In genomic region chr18:25518716-25519053, GRCh38 we compare ENCODE assay signal across 16 cellular contexts.
A peak's percentile ranks its signal among the peaks of the same experiment; 100 is the strongest.
DNase-seq lines count a peak whose midpoint lies in the region; ATAC-seq and TF ChIP-seq lines count a peak whose summit lies in the region.
"Had no signal": no experiment of that assay in that cellular context is flagged by ENCODE, and none has a peak within 500 bp of the region (broad histone marks: within the 10 kb centered on the region; RNA-seq: fewer than 3 reads in every experiment).

No MANE protein-coding gene starts in this region.

- H3K4me3 ChIP-seq in testis: no peak overlapping the region
- H3K4me3 ChIP-seq in PC-9: no peak overlapping the region

- no peaks in the 10 kb centered on the region for H4K20me1 ChIP-seq in PC-9 (ENCODE audit: insufficient read depth)

- intact Hi-C loops in testis (cut with DNase I; ENCODE audit: low total_unique reads) (no loop called here), PC-9 (cut with micrococcal nuclease; ENCODE audit: unreplicated experiment) (no loop called here)
- intact Hi-C loops in activated T-helper 2 cell treated with anti-CD3 and anti-CD28 coated beads, Interferon-gamma antibody, Interleukin-2, Interleukin-4, amounts not matched to agents 10 μg/mL and 5 μg/mL and 100 μg/mL, durations not matched to agents 14 hours and 24 hours and 36 hours (cut with micrococcal nuclease): no loop called here

- no peak overlapping the region for H3K4me2 ChIP-seq in PC-9

- no peaks in the 10 kb centered on the region for H3K27me3 Mint-ChIP-seq in activated T-helper 2 cell treated with anti-CD3 and anti-CD28 coated beads, Interferon-gamma antibody, Interleukin-2, Interleukin-4, amounts not matched to agents 10 μg/mL and 5 μg/mL and 100 μg/mL, durations not matched to agents 14 hours and 24 hours and 36 hours (ENCODE audit: low read depth)
- H3K27me3 Mint-ChIP-seq: effector memory CD8-positive, alpha-beta T cell had no signal

- BruUV-seq in PC-9 (replicated peaks; lab: Mats Ljungman, UMichigan): no TSS peak

- no peaks in the 10 kb centered on the region for H3K9me2 ChIP-seq in PC-9 (ENCODE audit: insufficient read depth)

- H2AFZ ChIP-seq in PC-9: no peak overlapping the region

- H3K27me3 ChIP-seq in testis: no peaks in the 10 kb centered on the region
- no peaks in the 10 kb centered on the region for H3K27me3 ChIP-seq in PC-9 (ENCODE audit: insufficient read depth, low read depth)

- no peak overlapping the region for H3K27ac ChIP-seq in testis
- H3K27ac ChIP-seq in PC-9: no peak overlapping the region

- H3K4me1 Mint-ChIP-seq in activated T-helper 2 cell treated with anti-CD3 and anti-CD28 coated beads, Interferon-gamma antibody, Interleukin-2, Interleukin-4, amounts not matched to agents 10 μg/mL and 5 μg/mL and 100 μg/mL, durations not matched to agents 14 hours and 24 hours and 36 hours (ENCODE audit: low read depth): no peaks in the 10 kb centered on the region
- H3K4me1 Mint-ChIP-seq: CD8-positive, alpha-beta memory T cell had no signal

- 84 to 85% methylated on average over 3 of the region's 3 CpGs for WGBS in testis, 2 donors

- H3K79me2 ChIP-seq in PC-9 (ENCODE audit: low read depth): no peaks in the 10 kb centered on the region

- TF ChIP-seq CTCF in testis (IDR thresholded peaks at IDR 0.05): no peak
- no peak for TF ChIP-seq CTCF in PC-9 (conservative IDR thresholded peaks at IDR 0.05)

- no peaks in the 10 kb centered on the region for H3K36me3 Mint-ChIP-seq in activated T-helper 2 cell treated with anti-CD3 and anti-CD28 coated beads, Interferon-gamma antibody, Interleukin-2, Interleukin-4, amounts not matched to agents 10 μg/mL and 5 μg/mL and 100 μg/mL, durations not matched to agents 14 hours and 24 hours and 36 hours (ENCODE audit: low read depth)
- H3K36me3 Mint-ChIP-seq: CD8-positive, alpha-beta memory T cell; type B pancreatic cell had no signal

- POLR2A ChIA-PET in PC-9 (lab: Charles Lee; ENCODE audit: unreplicated experiment): no interaction called here

- CTCF ChIA-PET in PC-9 (lab: Charles Lee): no interaction called here

- H3K9me3 ChIP-seq in testis: no peaks in the 10 kb centered on the region
- no peaks in the 10 kb centered on the region for H3K9me3 ChIP-seq in PC-9 (ENCODE audit: insufficient read depth, low read depth)

- peak; percentile 98 for ATAC-seq in GM18517 (IDR thresholded peaks at IDR 0.05; ENCODE audit: unreplicated experiment)
- ATAC-seq in GM21529 (IDR thresholded peaks at IDR 0.05; ENCODE audit: unreplicated experiment): peak; percentile 96
- peak; percentile 98 for ATAC-seq in HG03175 (IDR thresholded peaks at IDR 0.05; ENCODE audit: unreplicated experiment)
- ATAC-seq: effector memory CD8-positive, alpha-beta T cell had no signal

- H3K4me3 Mint-ChIP-seq in activated T-helper 2 cell treated with anti-CD3 and anti-CD28 coated beads, Interferon-gamma antibody, Interleukin-2, Interleukin-4, amounts not matched to agents 10 μg/mL and 5 μg/mL and 100 μg/mL, durations not matched to agents 14 hours and 24 hours and 36 hours (ENCODE audit: low read depth): no peak overlapping the region
- H3K4me3 Mint-ChIP-seq: CD8-positive, alpha-beta memory T cell; effector memory CD8-positive, alpha-beta T cell; neural crest cell; type B pancreatic cell had no signal

- H3K9me3 Mint-ChIP-seq in activated T-helper 2 cell treated with anti-CD3 and anti-CD28 coated beads, Interferon-gamma antibody, Interleukin-2, Interleukin-4, amounts not matched to agents 10 μg/mL and 5 μg/mL and 100 μg/mL, durations not matched to agents 14 hours and 24 hours and 36 hours: no peaks in the 10 kb centered on the region

- no peak overlapping the region for H3K27ac Mint-ChIP-seq in activated T-helper 2 cell treated with anti-CD3 and anti-CD28 coated beads, Interferon-gamma antibody, Interleukin-2, Interleukin-4, amounts not matched to agents 10 μg/mL and 5 μg/mL and 100 μg/mL, durations not matched to agents 14 hours and 24 hours and 36 hours
- H3K27ac Mint-ChIP-seq: CD8-positive, alpha-beta memory T cell; effector memory CD8-positive, alpha-beta T cell; type B pancreatic cell had no signal

- H3K36me3 ChIP-seq in testis (ENCODE audit: low read depth, missing control alignments) (no peaks in the 10 kb centered on the region), PC-9 (ENCODE audit: low read depth) (no peaks in the 10 kb centered on the region)

- no peaks in the 10 kb centered on the region for H3F3A ChIP-seq in PC-9 (ENCODE audit: insufficient read depth, low read depth)

- H3K4me1 ChIP-seq in testis: no peaks in the 10 kb centered on the region
- no peaks in the 10 kb centered on the region for H3K4me1 ChIP-seq in PC-9 (replicated peaks; ENCODE audit: insufficient read depth)

- peak; percentile 63 for DNase-seq in SKM-1 treated with dmso at 0.1 percent for 144 hours (lab: John Stamatoyannopoulos, UW; ENCODE audit: unreplicated experiment)
- no peak for DNase-seq in stimulated activated CD4-positive, alpha-beta T cell treated with anti-CD3 and anti-CD28 coated beads, Interleukin-4, amount 100 ng/mL, for 1 hour
- DNase-seq in testis: no peak
- DNase-seq in activated T-helper 2 cell treated with anti-CD3 and anti-CD28 coated beads, Interferon-gamma antibody, Interleukin-2, Interleukin-4, amounts not matched to agents 10 μg/mL and 5 μg/mL and 100 μg/mL, durations not matched to agents 14 hours and 24 hours and 36 hours (ENCODE audit: low spot score): no peak
- DNase-seq in PC-9: no peak
- DNase-seq: activated effector memory CD4-positive, alpha-beta T cell treated with Interleukin-2 at 50 U/mL for 16 hours; CD8-positive, alpha-beta memory T cell; effector memory CD8-positive, alpha-beta T cell; HCEC 1CT; NCI-H2029; T-helper 2 cell had no signal

- no peak for TF ChIP-seq POLR2A in testis (IDR thresholded peaks at IDR 0.05)
